ENCODE assay signal across 23 cellular contexts in the genomic region with DNA sequence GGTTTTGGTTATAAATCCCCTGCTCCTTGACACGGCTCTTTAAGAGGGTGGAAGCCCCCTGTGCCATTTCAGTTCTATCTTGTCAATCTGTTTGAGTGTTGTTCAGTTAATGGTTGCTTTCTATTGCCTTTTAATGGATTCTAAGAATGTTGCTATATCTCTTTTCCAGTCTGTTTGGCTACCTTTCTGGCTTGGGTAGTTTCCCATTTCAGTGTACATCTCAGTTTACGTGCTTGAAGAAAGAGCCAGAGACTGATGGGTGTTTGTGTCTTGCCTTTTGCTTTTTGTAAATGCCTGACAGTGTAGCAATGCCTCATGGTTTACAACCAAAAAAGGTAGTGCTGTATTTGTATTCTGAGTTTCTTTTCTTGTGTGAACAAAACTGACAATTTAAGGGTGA. TPM values are rescaled to one million over a fixed set of nuclear protein-coding genes. Genes with fewer than 3 reads are reported as not detected.
DNase-seq lines count a peak whose midpoint lies in the region; ATAC-seq, FAIRE-seq and TF ChIP-seq lines count a peak whose summit lies in the region.
"Had no signal": no experiment of that assay in that cellular context is flagged by ENCODE, and none has a peak within 500 bp of the region (broad histone marks: within the 10 kb centered on the region; RNA-seq: fewer than 3 reads in every experiment).

No MANE protein-coding gene starts in this region.

- H3K4me1 Mint-ChIP-seq in mesothelial cell of epicardium: peaks cover 77% of the 10 kb centered on the region
- H3K4me1 Mint-ChIP-seq in stimulated activated effector memory CD8-positive, alpha-beta T cell treated with anti-CD3 and anti-CD28 coated beads, Interleukin-12 subunit alpha, Interleukin-12 subunit beta, amount 100 ng/mL, for 72 hours: no peaks in the 10 kb centered on the region
- H3K4me1 Mint-ChIP-seq in activated CD4-positive, alpha-beta T cell treated with anti-CD3 and anti-CD28 coated beads for 36 hours: no peaks in the 10 kb centered on the region
- H3K4me1 Mint-ChIP-seq: activated naive CD8-positive, alpha-beta T cell treated with anti-CD3 and anti-CD28 coated beads for 36 hours; B cell; IgD-negative memory B cell had no signal

- no TSS peak for BruUV-seq in mammary epithelial cell (replicated peaks; lab: Mats Ljungman, UMichigan)

- dilution Hi-C loops in mammary epithelial cell (cut with HindIII; ENCODE audit: low sequenced_read_pairs): no loop called here

- H3K9me3 Mint-ChIP-seq in mesothelial cell of epicardium: no peaks in the 10 kb centered on the region
- H3K9me3 Mint-ChIP-seq in stimulated activated effector memory CD8-positive, alpha-beta T cell treated with anti-CD3 and anti-CD28 coated beads, Interleukin-12 subunit alpha, Interleukin-12 subunit beta, amount 100 ng/mL, for 72 hours: no peaks in the 10 kb centered on the region
- no peaks in the 10 kb centered on the region for H3K9me3 Mint-ChIP-seq in activated CD4-positive, alpha-beta T cell treated with anti-CD3 and anti-CD28 coated beads for 36 hours (ENCODE audit: low read depth)
- H3K9me3 Mint-ChIP-seq: activated naive CD8-positive, alpha-beta T cell treated with anti-CD3 and anti-CD28 coated beads for 36 hours; activated T-helper 2 cell treated with anti-CD3 and anti-CD28 coated beads, Interferon-gamma antibody, Interleukin-2, Interleukin-4, amounts not matched to agents 10 μg/mL and 5 μg/mL and 100 μg/mL, durations not matched to agents 14 hours and 24 hours and 36 hours; IgD-negative memory B cell had no signal

- ATAC-seq in heart right ventricle: no peak
- ATAC-seq in stimulated activated effector memory CD8-positive, alpha-beta T cell treated with anti-CD3 and anti-CD28 coated beads, Interleukin-12 subunit alpha, Interleukin-12 subunit beta, amount 100 ng/mL, for 72 hours: no peak
- ATAC-seq in activated CD4-positive, alpha-beta T cell treated with anti-CD3 and anti-CD28 coated beads for 36 hours: no peak
- ATAC-seq: mucosa of descending colon had no signal

- peaks cover 87% of the 10 kb centered on the region for H3K79me2 ChIP-seq in mammary epithelial cell (ENCODE audit: insufficient read depth, low read length)

- no peak overlapping the region for H3K9ac ChIP-seq in mammary epithelial cell (ENCODE audit: insufficient read depth, low read length)
- H3K9ac ChIP-seq: SK-N-SH had no signal

- H3K27me3 Mint-ChIP-seq in mesothelial cell of epicardium (ENCODE audit: low read depth): no peaks in the 10 kb centered on the region
- H3K27me3 Mint-ChIP-seq in activated CD4-positive, alpha-beta T cell treated with anti-CD3 and anti-CD28 coated beads for 36 hours: peaks cover 2% of the 10 kb centered on the region

- no peak overlapping the region for H3K4me3 Mint-ChIP-seq in mesothelial cell of epicardium
- H3K4me3 Mint-ChIP-seq in stimulated activated effector memory CD8-positive, alpha-beta T cell treated with anti-CD3 and anti-CD28 coated beads, Interleukin-12 subunit alpha, Interleukin-12 subunit beta, amount 100 ng/mL, for 72 hours: no peak overlapping the region
- H3K4me3 Mint-ChIP-seq in activated CD4-positive, alpha-beta T cell treated with anti-CD3 and anti-CD28 coated beads for 36 hours: no peak overlapping the region
- H3K4me3 Mint-ChIP-seq: activated naive CD8-positive, alpha-beta T cell treated with anti-CD3 and anti-CD28 coated beads for 36 hours; B cell; IgD-negative memory B cell had no signal

- H3K4me2 ChIP-seq in mammary epithelial cell (ENCODE audit: insufficient read depth, low read depth, low read length): peak overlapping the region; percentile 3

- no peak for FAIRE-seq in frontal cortex (lab: Jason Lieb, UNC)
- FAIRE-seq: GM12892, GM19239 had no signal

- no peaks in the 10 kb centered on the region for H3K9me3 ChIP-seq in cardiac muscle cell (ENCODE audit: low read depth)
- H3K9me3 ChIP-seq in heart right ventricle: no peaks in the 10 kb centered on the region
- no peaks in the 10 kb centered on the region for H3K9me3 ChIP-seq in mammary epithelial cell (replicated peaks; ENCODE audit: insufficient read depth, low read length)
- H3K9me3 ChIP-seq: colonic mucosa, left lung, MG63, mucosa of descending colon, SK-N-SH had no signal

- POLR2A ChIA-PET in activated CD4-positive, alpha-beta T cell treated with anti-CD3 and anti-CD28 coated beads for 36 hours (lab: Charles Lee): interaction anchor here (0.7 kb wide), 1 partner anchor 390 kb away, joined by 5 read pairs; no protein-coding TSS in a partner anchor

- TF ChIP-seq CTCF in cardiac muscle cell (IDR thresholded peaks at IDR 0.05; ENCODE audit: low read depth, low read length) (no peak), heart right ventricle (IDR thresholded peaks at IDR 0.05) (no peak), mammary epithelial cell (conservative IDR thresholded peaks at IDR 0.05 in 1 of 2, IDR thresholded peaks at IDR 0.05 in 1 of 2; ENCODE audit: extremely low read depth in 1 of 2, insufficient read depth in 1 of 2, low read depth in 1 of 2, low read length in 2 of 2) (no peak), mesothelial cell of epicardium (IDR thresholded peaks at IDR 0.05; ENCODE audit: unreplicated experiment) (no peak)

- H2AFZ ChIP-seq in mammary epithelial cell (ENCODE audit: low read depth, low read length): no peak overlapping the region

- peaks cover 16% of the 10 kb centered on the region for H3K4me1 ChIP-seq in cardiac muscle cell (ENCODE audit: low read depth)
- peaks cover 3 to 52% (median 31%) of the 10 kb centered on the region in 9 donors for H3K4me1 ChIP-seq in heart right ventricle
- H3K4me1 ChIP-seq in mammary epithelial cell (ENCODE audit: insufficient read depth, low read length): peaks cover 17% of the 10 kb centered on the region
- H3K4me1 ChIP-seq: colonic mucosa had no signal

- in situ Hi-C loops in mammary epithelial cell (cut with MboI; ENCODE audit: low sequenced_read_pairs in 2 of 2): no loop called here

- H3K27me3 ChIP-seq in cardiac muscle cell: no peaks in the 10 kb centered on the region
- no peaks in the 10 kb centered on the region for H3K27me3 ChIP-seq in heart right ventricle
- no peaks in the 10 kb centered on the region for H3K27me3 ChIP-seq in mammary epithelial cell (ENCODE audit: insufficient read depth, low read length)
- H3K27me3 ChIP-seq: colonic mucosa, left lung, MG63 had no signal

- CTCF ChIA-PET in mammary epithelial cell (lab: Charles Lee; ENCODE audit: low non-redundant PET): no interaction called here
- CTCF ChIA-PET in activated CD4-positive, alpha-beta T cell treated with anti-CD3 and anti-CD28 coated beads for 36 hours (lab: Charles Lee): no interaction called here

- DNase-seq in cardiac muscle cell (ENCODE audit: low read depth in 1 of 2, low spot score in 1 of 2): no peak
- no peak for DNase-seq in heart right ventricle
- no peak for DNase-seq in mammary epithelial cell
- DNase-seq in mesothelial cell of epicardium (ENCODE audit: low spot score in 2 of 2, unreplicated experiment in 2 of 2): no peak
- no peak for DNase-seq in stimulated activated effector memory CD8-positive, alpha-beta T cell treated with anti-CD3 and anti-CD28 coated beads, Interleukin-12 subunit alpha, Interleukin-12 subunit beta, amount 100 ng/mL, for 72 hours (ENCODE audit: low spot score in 2 of 2)
- no peak for DNase-seq in activated CD4-positive, alpha-beta T cell treated with anti-CD3 and anti-CD28 coated beads for 36 hours
- DNase-seq in frontal cortex (ENCODE audit: low spot score in 2 of 2): no peak
- no peak for DNase-seq in DMS53 (lab: John Stamatoyannopoulos, UW)
- DNase-seq: activated CD8-positive, alpha-beta memory T cell treated with anti-CD3 and anti-CD28 coated beads, Interleukin-2, amount 50 U/mL, for 4 hours; activated naive CD8-positive, alpha-beta T cell treated with anti-CD3 and anti-CD28 coated beads for 36 hours; colonic mucosa; left lung; MG63; mucosa of descending colon; NCI-H2227 treated with DMSO at 0.1 percent for 48 hours; SK-N-SH; stimulated activated CD4-positive, alpha-beta T cell treated with anti-CD3 and anti-CD28 coated beads, Interleukin-2, amount 100 ng/mL, for 48 hours; stimulated activated naive CD4-positive, alpha-beta T cell treated with Interleukin-2 at 50 U/mL for 16 hours had no signal

- intact Hi-C loops in heart right ventricle (cut with DNase I) (no loop called here), mammary epithelial cell (cut with micrococcal nuclease) (no loop called here)
- intact Hi-C loops in activated CD4-positive, alpha-beta T cell treated with anti-CD3 and anti-CD28 coated beads for 36 hours (cut with DNase I, micrococcal nuclease): no loop called here

- H3K27ac Mint-ChIP-seq in mesothelial cell of epicardium: peak overlapping the region; percentile 92
- H3K27ac Mint-ChIP-seq in stimulated activated effector memory CD8-positive, alpha-beta T cell treated with anti-CD3 and anti-CD28 coated beads, Interleukin-12 subunit alpha, Interleukin-12 subunit beta, amount 100 ng/mL, for 72 hours: no peak overlapping the region
- H3K27ac Mint-ChIP-seq in activated CD4-positive, alpha-beta T cell treated with anti-CD3 and anti-CD28 coated beads for 36 hours: no peak overlapping the region
- H3K27ac Mint-ChIP-seq: activated naive CD8-positive, alpha-beta T cell treated with anti-CD3 and anti-CD28 coated beads for 36 hours; activated T-helper 2 cell treated with anti-CD3 and anti-CD28 coated beads, Interferon-gamma antibody, Interleukin-2, Interleukin-4, amounts not matched to agents 10 μg/mL and 5 μg/mL and 100 μg/mL, durations not matched to agents 14 hours and 24 hours and 36 hours; B cell; IgD-negative memory B cell had no signal

- H4K20me1 ChIP-seq in mammary epithelial cell (ENCODE audit: insufficient read depth, low read length): no peaks in the 10 kb centered on the region

- peaks cover 2% of the 10 kb centered on the region for H3K36me3 Mint-ChIP-seq in mesothelial cell of epicardium
- H3K36me3 Mint-ChIP-seq in stimulated activated effector memory CD8-positive, alpha-beta T cell treated with anti-CD3 and anti-CD28 coated beads, Interleukin-12 subunit alpha, Interleukin-12 subunit beta, amount 100 ng/mL, for 72 hours: no peaks in the 10 kb centered on the region
- H3K36me3 Mint-ChIP-seq in activated CD4-positive, alpha-beta T cell treated with anti-CD3 and anti-CD28 coated beads for 36 hours (ENCODE audit: low read depth): no peaks in the 10 kb centered on the region
- H3K36me3 Mint-ChIP-seq: activated naive CD8-positive, alpha-beta T cell treated with anti-CD3 and anti-CD28 coated beads for 36 hours; IgD-negative memory B cell had no signal

- 83 to 89% methylated on average over 2 of the region's 2 CpGs for WGBS in heart right ventricle, 2 donors
- WGBS in mammary epithelial cell (ENCODE audit: low coverage, missing lambda C conversion rate): 100% methylated on average over 2 of the region's 2 CpGs

- H3K36me3 ChIP-seq in cardiac muscle cell (no peaks in the 10 kb centered on the region), heart right ventricle (no peaks in the 10 kb centered on the region), mammary epithelial cell (ENCODE audit: insufficient read depth, low read length) (peaks cover 3% of the 10 kb centered on the region)
- H3K36me3 ChIP-seq: colonic mucosa, left lung had no signal

- H3K27ac ChIP-seq in cardiac muscle cell: peak overlapping the region; percentile 64
- no peak overlapping the region for H3K27ac ChIP-seq in heart right ventricle
- peak overlapping the region; percentile 52 for H3K27ac ChIP-seq in mammary epithelial cell (ENCODE audit: insufficient read depth, low read depth, low read length)
- H3K27ac ChIP-seq: colonic mucosa had no signal

- H3K4me3 ChIP-seq in cardiac muscle cell (no peak overlapping the region), heart right ventricle (no peak overlapping the region), mammary epithelial cell (replicated peaks in 1 of 3; ENCODE audit: insufficient read depth in 1 of 3, low read depth in 2 of 3, low read length in 3 of 3) (no peak overlapping the region)
- H3K4me3 ChIP-seq: colonic mucosa, left lung, MG63, mucosa of descending colon had no signal

RNA-seq across cellular contexts. Expression of gene SPATS2L, which starts 45.3 kb away (rescaled TPM):
- total RNA-seq in cardiac muscle cell (20.0 and 27.8 TPM in 2 replicates), heart right ventricle (100 to 1,000 TPM in 2 of 10 donors, 10 to 100 TPM in 8; 48.4 to 104 (median 73.5) TPM), mammary epithelial cell (10 to 100 TPM; 60.0 to 98.2 TPM), mesothelial cell of epicardium (78.6 to 84.8 TPM (median 83.7 TPM) in 3 replicates), frontal cortex (40.8 TPM)
- polyA plus RNA-seq in cardiac muscle cell (33.3 and 37.4 TPM in 2 replicates), heart right ventricle (10 to 100 TPM; 23.4 to 74.2 TPM), mammary epithelial cell (119 TPM)
- 87.0 TPM for polyA minus RNA-seq in mammary epithelial cell
- 10 to 100 TPM; 14.7 to 25.8 TPM for total RNA-seq in activated CD4-positive, alpha-beta T cell treated with anti-CD3 and anti-CD28 coated beads for 36 hours

Comparison
In these comparisons a context has a peak if more than half of its experiments do, and no peak if none do; other contexts are left out.
1. H3K27ac ChIP-seq: peak in cardiac muscle cell (single experiment) and mammary epithelial cell (single experiment); none in heart right ventricle (0 of 10).